Comparison of ENCODE assay signal across 31 cellular contexts in genomic region chr16:83100679-83101078, GRCh38.
A peak's percentile ranks its signal among the peaks of the same experiment; 100 is the strongest.
DNase-seq lines count a peak whose midpoint lies in the region; ATAC-seq, FAIRE-seq and TF ChIP-seq lines count a peak whose summit lies in the region.
"Had no signal": no experiment of that assay in that cellular context is flagged by ENCODE, and none has a peak within 500 bp of the region (broad histone marks: within the 10 kb centered on the region; RNA-seq: fewer than 3 reads in every experiment).

No MANE protein-coding gene starts in this region.

- no peak overlapping the region for H3K4me3 Mint-ChIP-seq in activated T-cell treated with anti-CD3 and anti-CD28 coated beads, Interleukin-2, amount 50 U/mL, for 72 hours
- H3K4me3 Mint-ChIP-seq in activated T-cell treated with anti-CD3 and anti-CD28 coated beads, Interleukin-2, amount 50 U/mL, for 24 hours: no peak overlapping the region
- peak overlapping the region; percentile 37 for H3K4me3 Mint-ChIP-seq in natural killer cell
- H3K4me3 Mint-ChIP-seq in T-helper 2 cell treated with Interferon-gamma antibody and Interleukin-4, amounts not matched to agents 5 μg/mL and 100 μg/mL, for 36 hours: no peak overlapping the region
- H3K4me3 Mint-ChIP-seq: activated CD8-positive, alpha-beta memory T cell treated with anti-CD3 and anti-CD28 coated beads, Interleukin-2, amount 10 ng/mL, durations not matched to agents 7 days and 5 days; activated naive CD8-positive, alpha-beta T cell; B cell; CD8-positive, alpha-beta memory T cell; nephron progenitor cell had no signal

- H3K79me1 ChIP-seq in IMR-90 (ENCODE audit: low read depth in 1 of 2, low read length in 2 of 2): no peaks in the 10 kb centered on the region; a peak in 1 of 4 replicates

- no peaks in the 10 kb centered on the region for H3K9me1 ChIP-seq in IMR-90 (ENCODE audit: insufficient read depth, low read length)
- H3K9me1 ChIP-seq in endothelial cell of umbilical vein (replicated peaks; ENCODE audit: control insufficient read depth, extremely low read depth, insufficient read depth, low read length): no peaks in the 10 kb centered on the region

- no peak overlapping the region for H4K5ac ChIP-seq in IMR-90 (ENCODE audit: low read depth, low read length)

- CTCF ChIA-PET in IMR-90 (lab: Yijun Ruan, JAX) (interaction anchor here (0.6 kb wide), 1 partner anchor 369 kb away, joined by 3 read pairs; no protein-coding TSS in a partner anchor), endothelial cell of umbilical vein (lab: Charles Lee) (no interaction called here)

- H3K18ac ChIP-seq in IMR-90 (ENCODE audit: low read depth, low read length): no peak overlapping the region

- H2BK15ac ChIP-seq in IMR-90 (ENCODE audit: low read depth, low read length): no peak overlapping the region

- H3K79me2 ChIP-seq in endothelial cell of umbilical vein (ENCODE audit: control insufficient read depth, insufficient read depth, low read length): no peaks in the 10 kb centered on the region

- H3K56ac ChIP-seq in IMR-90 (ENCODE audit: extremely low read depth, insufficient read depth, low read length): no peak overlapping the region

- no peak for FAIRE-seq in endothelial cell of umbilical vein (lab: Jason Lieb, UNC)
- FAIRE-seq: H54 had no signal

- ATAC-seq in activated T-cell treated with anti-CD3 and anti-CD28 coated beads, Interleukin-2, amount 50 U/mL, for 72 hours (replicated peaks in 1 of 2): peak; percentile 84 to 92
- ATAC-seq in IMR-90 (ENCODE audit: low read depth) (no peak), natural killer cell (peak; percentile 72 to 99 (median 89)), HG03520 (IDR thresholded peaks at IDR 0.05; ENCODE audit: unreplicated experiment) (no peak)
- ATAC-seq: activated CD8-positive, alpha-beta memory T cell treated with anti-CD3 and anti-CD28 coated beads, Interleukin-2, amount 10 ng/mL, durations not matched to agents 7 days and 5 days; heart right ventricle; mucosa of descending colon; upper lobe of right lung had no signal

- intact Hi-C loops in IMR-90 (cut with micrococcal nuclease): no loop called here
- intact Hi-C loops in endothelial cell of umbilical vein (cut with micrococcal nuclease): no loop called here
- intact Hi-C loops in natural killer cell (cut with micrococcal nuclease): no loop called here

- H3K4me2 ChIP-seq in IMR-90 (ENCODE audit: low read depth, low read length) (no peak overlapping the region), endothelial cell of umbilical vein (ENCODE audit: insufficient read depth, low read length) (no peak overlapping the region)
- H3K4me2 ChIP-seq: smooth muscle cell had no signal

- peaks cover 12 to 14% of the 10 kb centered on the region in 2 donors for H3K9me3 Mint-ChIP-seq in activated T-cell treated with anti-CD3 and anti-CD28 coated beads, Interleukin-2, amount 50 U/mL, for 72 hours
- peaks cover 29% of the 10 kb centered on the region for H3K9me3 Mint-ChIP-seq in activated T-cell treated with anti-CD3 and anti-CD28 coated beads, Interleukin-2, amount 50 U/mL, for 24 hours
- peaks cover 6% of the 10 kb centered on the region in 2 donors for H3K9me3 Mint-ChIP-seq in natural killer cell
- peaks cover 34% of the 10 kb centered on the region for H3K9me3 Mint-ChIP-seq in T-helper 2 cell treated with Interferon-gamma antibody and Interleukin-4, amounts not matched to agents 5 μg/mL and 100 μg/mL, for 36 hours

- WGBS in IMR-90 (ENCODE audit: extremely low coverage in 2 of 2, insufficient read length in 1 of 2), 2 experiments: no CpG with 5 or more reads among the region's 2 CpGs

- no peak overlapping the region for H2BK20ac ChIP-seq in IMR-90 (ENCODE audit: low read depth, low read length)

- no peak overlapping the region for H4K91ac ChIP-seq in IMR-90 (ENCODE audit: insufficient read depth, low read depth, low read length)

- no peak for TF ChIP-seq CTCF in IMR-90 (conservative IDR thresholded peaks at IDR 0.05; ENCODE audit: low read depth, low read length)
- TF ChIP-seq CTCF in endothelial cell of umbilical vein (IDR thresholded peaks at IDR 0.05; ENCODE audit: extremely low read depth in 1 of 2, insufficient read depth in 1 of 2, low read depth in 1 of 2, low read length in 2 of 2): no peak
- TF ChIP-seq CTCF in natural killer cell (IDR thresholded peaks at IDR 0.05): no peak

- no peak overlapping the region for H3K27ac ChIP-seq in IMR-90 (ENCODE audit: insufficient read depth, low read length)
- H3K27ac ChIP-seq in endothelial cell of umbilical vein (ENCODE audit: insufficient read depth, low read depth, low read length): no peak overlapping the region
- H3K27ac ChIP-seq: dorsolateral prefrontal cortex, heart right ventricle, ovary, SK-N-MC, upper lobe of right lung had no signal

- no peak for TF ChIP-seq POLR2A in IMR-90 (IDR thresholded peaks at IDR 0.05; ENCODE audit: low read depth, low read length)
- no peak for TF ChIP-seq POLR2A in endothelial cell of umbilical vein (IDR thresholded peaks at IDR 0.05; ENCODE audit: low read depth, low read length)

- in situ Hi-C loops in IMR-90 (cut with MboI; ENCODE audit: low sequenced_read_pairs): no loop called here

- H3K9me3 ChIP-seq in IMR-90 (ENCODE audit: control insufficient read depth, insufficient read depth, low read length) (peaks cover 4% of the 10 kb centered on the region), endothelial cell of umbilical vein (replicated peaks; ENCODE audit: control insufficient read depth, insufficient read depth, low read length) (no peaks in the 10 kb centered on the region)
- H3K9me3 ChIP-seq: ovary, upper lobe of right lung had no signal

- peaks cover 7 to 8% of the 10 kb centered on the region in 2 donors for H3K36me3 Mint-ChIP-seq in activated T-cell treated with anti-CD3 and anti-CD28 coated beads, Interleukin-2, amount 50 U/mL, for 72 hours (ENCODE audit: insufficient read depth in 2 of 2)
- H3K36me3 Mint-ChIP-seq in activated T-cell treated with anti-CD3 and anti-CD28 coated beads, Interleukin-2, amount 50 U/mL, for 24 hours (ENCODE audit: low read depth): no peaks in the 10 kb centered on the region
- no peaks in the 10 kb centered on the region for H3K36me3 Mint-ChIP-seq in natural killer cell
- no peaks in the 10 kb centered on the region for H3K36me3 Mint-ChIP-seq in T-helper 2 cell treated with Interferon-gamma antibody and Interleukin-4, amounts not matched to agents 5 μg/mL and 100 μg/mL, for 36 hours (ENCODE audit: low read depth)
- H3K36me3 Mint-ChIP-seq: activated CD8-positive, alpha-beta memory T cell treated with anti-CD3 and anti-CD28 coated beads, Interleukin-2, amount 10 ng/mL, durations not matched to agents 7 days and 5 days; activated naive CD8-positive, alpha-beta T cell had no signal

- no peak overlapping the region for H2AK9ac ChIP-seq in IMR-90 (replicated peaks; ENCODE audit: low read depth, low read length, poor library complexity)

- no peak overlapping the region for H3K4me3 ChIP-seq in IMR-90 (ENCODE audit: insufficient read depth, low read depth, low read length)
- H3K4me3 ChIP-seq in endothelial cell of umbilical vein (replicated peaks in 1 of 3; ENCODE audit: insufficient read depth in 1 of 3, low read depth in 1 of 3, low read length in 3 of 3): no peak overlapping the region
- H3K4me3 ChIP-seq: dorsolateral prefrontal cortex, heart right ventricle, lung, mucosa of descending colon, ovary, SK-N-MC, smooth muscle cell, upper lobe of right lung had no signal

- H4K8ac ChIP-seq in IMR-90 (ENCODE audit: low read depth in 2 of 2, low read length in 2 of 2): no peak overlapping the region

- H2AFZ ChIP-seq in IMR-90 (replicated peaks; ENCODE audit: low read length, poor library complexity) (no peak overlapping the region), endothelial cell of umbilical vein (ENCODE audit: low read depth, low read length) (no peak overlapping the region)

- no peak overlapping the region for H3K9ac ChIP-seq in IMR-90 (ENCODE audit: low read depth, low read length)
- H3K9ac ChIP-seq in endothelial cell of umbilical vein (replicated peaks; ENCODE audit: extremely low read depth, insufficient read depth, low read length): no peak overlapping the region

- no peak overlapping the region for H3K27ac Mint-ChIP-seq in activated T-cell treated with anti-CD3 and anti-CD28 coated beads, Interleukin-2, amount 50 U/mL, for 72 hours
- H3K27ac Mint-ChIP-seq in activated T-cell treated with anti-CD3 and anti-CD28 coated beads, Interleukin-2, amount 50 U/mL, for 24 hours: no peak overlapping the region
- no peak overlapping the region for H3K27ac Mint-ChIP-seq in natural killer cell
- H3K27ac Mint-ChIP-seq in T-helper 2 cell treated with Interferon-gamma antibody and Interleukin-4, amounts not matched to agents 5 μg/mL and 100 μg/mL, for 36 hours: no peak overlapping the region
- H3K27ac Mint-ChIP-seq: activated CD8-positive, alpha-beta memory T cell treated with anti-CD3 and anti-CD28 coated beads, Interleukin-2, amount 10 ng/mL, durations not matched to agents 7 days and 5 days; activated naive CD8-positive, alpha-beta T cell; B cell; CD8-positive, alpha-beta memory T cell; nephron progenitor cell had no signal

- H3K4ac ChIP-seq in IMR-90 (ENCODE audit: low read depth, low read length): no peak overlapping the region

- POLR2A ChIA-PET in IMR-90 (lab: Charles Lee; ENCODE audit: unreplicated experiment): no interaction called here
- POLR2A ChIA-PET in endothelial cell of umbilical vein (lab: Charles Lee): no interaction called here

- H3K36me3 ChIP-seq in IMR-90 (ENCODE audit: control insufficient read depth, insufficient read depth, low read length) (no peaks in the 10 kb centered on the region), endothelial cell of umbilical vein (ENCODE audit: control insufficient read depth in 2 of 2, extremely low read depth in 1 of 2, insufficient read depth in 2 of 2, low read length in 2 of 2) (no peaks in the 10 kb centered on the region)
- H3K36me3 ChIP-seq: heart right ventricle, ovary, upper lobe of right lung had no signal

- TF ChIP-seq RAD21 in IMR-90 (IDR thresholded peaks at IDR 0.05; ENCODE audit: low read length): no peak

- no TSS peak for BruUV-seq in IMR-90 (replicated peaks; lab: Mats Ljungman, UMichigan)
- no TSS peak for BruUV-seq in endothelial cell of umbilical vein (replicated peaks; lab: Mats Ljungman, UMichigan)

- H3K14ac ChIP-seq in IMR-90 (replicated peaks; ENCODE audit: low read depth, low read length): no peak overlapping the region

- dilution Hi-C loops in IMR-90 (cut with HindIII; ENCODE audit: low sequenced_read_pairs, unreplicated experiment): no loop called here
- dilution Hi-C loops in endothelial cell of umbilical vein (cut with MboI; ENCODE audit: extremely low pct_ligation_motif_present, low sequenced_read_pairs): no loop called here

- H3K23ac ChIP-seq in IMR-90 (ENCODE audit: low read depth, low read length): no peak overlapping the region

- H3K27me3 ChIP-seq in IMR-90 (ENCODE audit: control insufficient read depth, insufficient read depth, low read length) (no peaks in the 10 kb centered on the region), endothelial cell of umbilical vein (ENCODE audit: control insufficient read depth in 2 of 2, insufficient read depth in 2 of 2, low read length in 2 of 2) (no peaks in the 10 kb centered on the region)
- H3K27me3 ChIP-seq: heart right ventricle, ovary, upper lobe of right lung had no signal

- H2BK5ac ChIP-seq in IMR-90 (ENCODE audit: low read depth, low read length, poor library complexity, severe bottlenecking): no peak overlapping the region

- no peaks in the 10 kb centered on the region for H3K4me1 Mint-ChIP-seq in activated T-cell treated with anti-CD3 and anti-CD28 coated beads, Interleukin-2, amount 50 U/mL, for 72 hours (ENCODE audit: low read depth)
- H3K4me1 Mint-ChIP-seq in activated T-cell treated with anti-CD3 and anti-CD28 coated beads, Interleukin-2, amount 50 U/mL, for 24 hours (ENCODE audit: low read depth): no peaks in the 10 kb centered on the region
- peaks cover 12 to 26% of the 10 kb centered on the region in 2 donors for H3K4me1 Mint-ChIP-seq in natural killer cell
- no peaks in the 10 kb centered on the region for H3K4me1 Mint-ChIP-seq in T-helper 2 cell treated with Interferon-gamma antibody and Interleukin-4, amounts not matched to agents 5 μg/mL and 100 μg/mL, for 36 hours (ENCODE audit: low read depth)
- H3K4me1 Mint-ChIP-seq: activated CD8-positive, alpha-beta memory T cell treated with anti-CD3 and anti-CD28 coated beads, Interleukin-2, amount 10 ng/mL, durations not matched to agents 7 days and 5 days; B cell; CD8-positive, alpha-beta memory T cell had no signal

- no peaks in the 10 kb centered on the region; the same call in 1 of the 2 replicates for H3K4me1 ChIP-seq in IMR-90 (ENCODE audit: control insufficient read depth, insufficient read depth, low read length)
- H3K4me1 ChIP-seq in endothelial cell of umbilical vein (ENCODE audit: control insufficient read depth, extremely low read depth, insufficient read depth, low read length): no peaks in the 10 kb centered on the region
- H3K4me1 ChIP-seq: heart right ventricle, upper lobe of right lung had no signal

- no peaks in the 10 kb centered on the region for H3K27me3 Mint-ChIP-seq in activated T-cell treated with anti-CD3 and anti-CD28 coated beads, Interleukin-2, amount 50 U/mL, for 72 hours (ENCODE audit: low read depth)
- peaks cover 4% of the 10 kb centered on the region for H3K27me3 Mint-ChIP-seq in activated T-cell treated with anti-CD3 and anti-CD28 coated beads, Interleukin-2, amount 50 U/mL, for 24 hours
- peaks cover 8 to 18% of the 10 kb centered on the region in 2 donors for H3K27me3 Mint-ChIP-seq in natural killer cell (ENCODE audit: low read depth in 2 of 2)
- no peaks in the 10 kb centered on the region for H3K27me3 Mint-ChIP-seq in T-helper 2 cell treated with Interferon-gamma antibody and Interleukin-4, amounts not matched to agents 5 μg/mL and 100 μg/mL, for 36 hours (ENCODE audit: low read depth)
- H3K27me3 Mint-ChIP-seq: activated naive CD8-positive, alpha-beta T cell had no signal

- no peak overlapping the region for H2BK120ac ChIP-seq in IMR-90 (ENCODE audit: low read depth, low read length)

- peak; percentile 7 to 26 for DNase-seq in activated T-cell treated with anti-CD3 and anti-CD28 coated beads, Interleukin-2, amount 50 U/mL, for 72 hours
- no peak for DNase-seq in activated T-cell treated with anti-CD3 and anti-CD28 coated beads, Interleukin-2, amount 50 U/mL, for 24 hours
- DNase-seq in IMR-90: no peak
- DNase-seq in endothelial cell of umbilical vein (ENCODE audit: low read depth, low spot score): no peak
- no peak for DNase-seq in natural killer cell
- DNase-seq in T-helper 2 cell treated with Interferon-gamma antibody and Interleukin-4, amounts not matched to agents 5 μg/mL and 100 μg/mL, for 36 hours (ENCODE audit: low spot score): no peak
- DNase-seq in GOT3 (lab: John Stamatoyannopoulos, UW): no peak
- DNase-seq: activated CD8-positive, alpha-beta memory T cell treated with anti-CD3 and anti-CD28 coated beads, Interleukin-2, amount 10 ng/mL, durations not matched to agents 7 days and 5 days; CD8-positive, alpha-beta memory T cell; DMS 273 treated with DMSO at 0.1 percent for 48 hours; dorsolateral prefrontal cortex; GDM1; heart right ventricle; mucosa of descending colon; NCI-H1105 treated with DMSO at 0.1 percent for 48 hours; NCI-H2081; NCI-H2227 treated with DMSO at 0.1 percent for 48 hours; NCI-H526 treated with DMSO at 0.1 percent for 48 hours; nephron progenitor cell; ovary; RPMI8226; stimulated activated CD4-positive, alpha-beta T cell treated with anti-CD3 and anti-CD28 coated beads, Interleukin-2, amount 100 ng/mL, for 24 hours; substantia nigra; upper lobe of right lung had no signal

- H4K20me1 ChIP-seq in IMR-90 (ENCODE audit: insufficient read depth, low read length): no peaks in the 10 kb centered on the region
- H4K20me1 ChIP-seq in endothelial cell of umbilical vein (replicated peaks; ENCODE audit: control insufficient read depth, extremely low read depth, insufficient read depth, low read length): no peaks in the 10 kb centered on the region

- H2AK5ac ChIP-seq in IMR-90 (ENCODE audit: low read depth, low read length): no peak overlapping the region

Comparison
In these comparisons a context has a peak if more than half of its experiments do, and no peak if none do; other contexts are left out.
1. DNase-seq: peak in activated T-cell treated with anti-CD3 and anti-CD28 coated beads, Interleukin-2, amount 50 U/mL, for 72 hours (2 of 2); none in activated T-cell treated with anti-CD3 and anti-CD28 coated beads, Interleukin-2, amount 50 U/mL, for 24 hours (single experiment), IMR-90 (single experiment), endothelial cell of umbilical vein (single experiment), natural killer cell (single experiment), T-helper 2 cell treated with Interferon-gamma antibody and Interleukin-4, amounts not matched to agents 5 μg/mL and 100 μg/mL, for 36 hours (single experiment) and GOT3 (single experiment).
2. ATAC-seq: peak in activated T-cell treated with anti-CD3 and anti-CD28 coated beads, Interleukin-2, amount 50 U/mL, for 72 hours (2 of 2) and natural killer cell (3 of 3); none in IMR-90 (single experiment) and HG03520 (single experiment).